ENCODE assay signal across 31 cellular contexts in genomic region chr5:157047898-157048297, GRCh38. TPM values are rescaled to one million over a fixed set of nuclear protein-coding genes. Genes with fewer than 3 reads are reported as not detected.
DNase-seq lines count a peak whose midpoint lies in the region; ATAC-seq and TF ChIP-seq lines count a peak whose summit lies in the region.
"Had no signal": no experiment of that assay in that cellular context is flagged by ENCODE, and none has a peak within 500 bp of the region (broad histone marks: within the 10 kb centered on the region; RNA-seq: fewer than 3 reads in every experiment).

No MANE protein-coding gene starts in this region.

- no peak overlapping the region for H3K4me3 ChIP-seq in upper lobe of left lung
- H3K4me3 ChIP-seq: adrenal gland, coronary artery, SK-N-MC, thyroid gland had no signal

- ATAC-seq in GM21717 (IDR thresholded peaks at IDR 0.05; ENCODE audit: unreplicated experiment) (peak; percentile 52), HG03280 (IDR thresholded peaks at IDR 0.05; ENCODE audit: unreplicated experiment) (peak; percentile 65), omental fat pad (ENCODE audit: low FRiP score) (no peak), upper lobe of left lung (ENCODE audit: low FRiP score in 2 of 2) (no peak)
- ATAC-seq: WTC11 had no signal

- H3K36me3 Mint-ChIP-seq in activated naive CD8-positive, alpha-beta T cell = no peaks in the 10 kb centered on the region
- H3K36me3 Mint-ChIP-seq in activated naive CD8-positive, alpha-beta T cell treated with anti-CD3 and anti-CD28 coated beads for 36 hours = peaks cover 8% of the 10 kb centered on the region
- H3K36me3 Mint-ChIP-seq in T-helper 2 cell treated with Interferon-gamma antibody and Interleukin-4, amounts not matched to agents 5 μg/mL and 100 μg/mL, for 36 hours (ENCODE audit: low read depth) = peaks cover 15% of the 10 kb centered on the region
- H3K36me3 Mint-ChIP-seq: WTC11 had no signal

- H3K27ac ChIP-seq in upper lobe of left lung = no peak overlapping the region
- H3K27ac ChIP-seq: adrenal gland, coronary artery, SK-N-MC, thyroid gland had no signal

- no peak for TF ChIP-seq CTCF in omental fat pad (IDR thresholded peaks at IDR 0.05)
- no peak for TF ChIP-seq CTCF in upper lobe of left lung (IDR thresholded peaks at IDR 0.05)

- H3K4me3 Mint-ChIP-seq in activated naive CD8-positive, alpha-beta T cell = peak overlapping the region; percentile 37
- no peak overlapping the region for H3K4me3 Mint-ChIP-seq in activated naive CD8-positive, alpha-beta T cell treated with anti-CD3 and anti-CD28 coated beads for 36 hours
- no peak overlapping the region for H3K4me3 Mint-ChIP-seq in T-helper 2 cell treated with Interferon-gamma antibody and Interleukin-4, amounts not matched to agents 5 μg/mL and 100 μg/mL, for 36 hours
- H3K4me3 Mint-ChIP-seq: B cell, WTC11 had no signal

- H3K4me1 Mint-ChIP-seq in activated naive CD8-positive, alpha-beta T cell (ENCODE audit: low read depth) = peaks cover 70% of the 10 kb centered on the region
- H3K4me1 Mint-ChIP-seq in activated naive CD8-positive, alpha-beta T cell treated with anti-CD3 and anti-CD28 coated beads for 36 hours = peaks cover 55% of the 10 kb centered on the region
- H3K4me1 Mint-ChIP-seq in T-helper 2 cell treated with Interferon-gamma antibody and Interleukin-4, amounts not matched to agents 5 μg/mL and 100 μg/mL, for 36 hours (ENCODE audit: low read depth) = peaks cover 32% of the 10 kb centered on the region

- H3K9me3 Mint-ChIP-seq in activated naive CD8-positive, alpha-beta T cell (ENCODE audit: low read depth) = no peaks in the 10 kb centered on the region
- H3K9me3 Mint-ChIP-seq in activated naive CD8-positive, alpha-beta T cell treated with anti-CD3 and anti-CD28 coated beads for 36 hours = peaks cover 3% of the 10 kb centered on the region
- no peaks in the 10 kb centered on the region for H3K9me3 Mint-ChIP-seq in T-helper 2 cell treated with Interferon-gamma antibody and Interleukin-4, amounts not matched to agents 5 μg/mL and 100 μg/mL, for 36 hours

- H3K27ac Mint-ChIP-seq in activated naive CD8-positive, alpha-beta T cell = peak overlapping the region; percentile 86
- H3K27ac Mint-ChIP-seq in activated naive CD8-positive, alpha-beta T cell treated with anti-CD3 and anti-CD28 coated beads for 36 hours = no peak overlapping the region
- H3K27ac Mint-ChIP-seq in T-helper 2 cell treated with Interferon-gamma antibody and Interleukin-4, amounts not matched to agents 5 μg/mL and 100 μg/mL, for 36 hours = no peak overlapping the region
- H3K27ac Mint-ChIP-seq: B cell, WTC11 had no signal

- 89 to 91% methylated on average over 5 of the region's 5 CpGs for WGBS in upper lobe of left lung, 2 donors

- no peaks in the 10 kb centered on the region for H3K4me1 ChIP-seq in upper lobe of left lung
- H3K4me1 ChIP-seq: adrenal gland, thyroid gland had no signal

- no peak for TF ChIP-seq POLR2A in upper lobe of left lung (IDR thresholded peaks at IDR 0.05)

- no peaks in the 10 kb centered on the region for H3K36me3 ChIP-seq in upper lobe of left lung
- H3K36me3 ChIP-seq: adrenal gland, thyroid gland had no signal

- H3K9me3 ChIP-seq in upper lobe of left lung = no peaks in the 10 kb centered on the region
- H3K9me3 ChIP-seq: adrenal gland, thyroid gland had no signal

- no peaks in the 10 kb centered on the region for H3K27me3 Mint-ChIP-seq in activated naive CD8-positive, alpha-beta T cell
- H3K27me3 Mint-ChIP-seq in activated naive CD8-positive, alpha-beta T cell treated with anti-CD3 and anti-CD28 coated beads for 36 hours = no peaks in the 10 kb centered on the region
- H3K27me3 Mint-ChIP-seq in T-helper 2 cell treated with Interferon-gamma antibody and Interleukin-4, amounts not matched to agents 5 μg/mL and 100 μg/mL, for 36 hours (ENCODE audit: low read depth) = no peaks in the 10 kb centered on the region

- no peak for TF ChIP-seq EP300 in upper lobe of left lung (IDR thresholded peaks at IDR 0.05)

- no peak for DNase-seq in activated naive CD8-positive, alpha-beta T cell treated with anti-CD3 and anti-CD28 coated beads for 36 hours
- DNase-seq in activated T-cell treated with anti-CD3 and anti-CD28 coated beads for 4 hours = no peak
- no peak for DNase-seq in T-helper 2 cell treated with Interferon-gamma antibody and Interleukin-4, amounts not matched to agents 5 μg/mL and 100 μg/mL, for 36 hours (ENCODE audit: low spot score)
- no peak for DNase-seq in omental fat pad (ENCODE audit: low spot score)
- no peak for DNase-seq in upper lobe of left lung
- DNase-seq: activated CD4-positive, alpha-beta T cell treated with anti-CD3 and anti-CD28 coated beads, Interleukin-2, amount 50 U/mL, for 4 hours; activated effector memory CD4-positive, alpha-beta T cell treated with anti-CD3 and anti-CD28 coated beads, Interleukin-2, amount 50 U/mL, for 16 hours; adrenal gland; COR-L47; NCI-H1048; NCI-H187; NCI-H2227 treated with DMSO at 0.1 percent for 48 hours; RPMI8226; small intestine; stimulated activated CD4-positive, alpha-beta T cell treated with anti-CD3 and anti-CD28 coated beads, Interleukin-2, amount 100 ng/mL, for 24 hours; stimulated activated naive CD4-positive, alpha-beta T cell; T-helper 9 cell; thyroid gland had no signal

- no peaks in the 10 kb centered on the region for H3K27me3 ChIP-seq in upper lobe of left lung
- H3K27me3 ChIP-seq: adrenal gland, thyroid gland had no signal

RNA-seq across cellular contexts. Expression of gene HAVCR1, which starts 11.0 kb away (rescaled TPM):
- under 1 TPM; 0.22 to 0.89 TPM for total RNA-seq in activated naive CD8-positive, alpha-beta T cell treated with anti-CD3 and anti-CD28 coated beads for 36 hours
- total RNA-seq in omental fat pad = 1 to 10 TPM in 2 of 4 donors, under 1 TPM in 1, not detected in 1; 0.19 to 2.2 (median 1.1) TPM
- 1 to 10 TPM in 1 of 6 donors, under 1 TPM in 3, not detected in 2; 0.34 to 4.2 (median 0.62) TPM for total RNA-seq in upper lobe of left lung
- total RNA-seq: A172, adrenal gland, B cell, Daoy, glomerular endothelial cell, H1, LHCN-M2, lung microvascular endothelial cell, WTC11 had no signal

Comparison
In these comparisons a context has a peak if more than half of its experiments do, and no peak if none do; other contexts are left out.
1. ATAC-seq: peak in GM21717 (single experiment) and HG03280 (single experiment); none in omental fat pad (single experiment) and upper lobe of left lung (0 of 2).